34 cellular contexts compared by ENCODE assay signal in the genomic region with DNA sequence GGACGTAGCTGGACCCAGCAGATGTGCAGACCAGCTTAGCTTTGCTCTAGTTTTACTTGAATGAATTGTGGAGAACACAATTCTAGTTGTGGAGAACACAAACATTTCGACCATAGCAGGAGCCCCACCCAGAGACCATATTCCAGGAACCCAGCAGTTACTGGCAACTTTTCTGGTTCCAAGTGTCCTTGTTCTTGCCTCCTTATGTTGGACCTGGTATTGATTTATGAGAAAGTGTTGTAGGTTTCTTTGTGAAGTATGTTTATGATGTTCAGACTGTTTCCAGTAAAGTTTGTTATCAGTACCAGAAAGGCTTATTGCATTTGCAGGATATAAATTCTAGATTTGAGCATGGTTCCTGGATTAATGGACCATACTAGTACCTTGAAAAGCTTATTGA.
"Had no signal": no experiment of that assay in that cellular context is flagged by ENCODE, and none has a peak within 500 bp of the region (broad histone marks: within the 10 kb centered on the region; RNA-seq: fewer than 3 reads in every experiment).

No MANE protein-coding gene starts in this region.

- H3K4me3 Mint-ChIP-seq: activated B cell treated with CpG ODN at 0.5 μM for 24 hours; activated CD8-positive, alpha-beta T cell treated with anti-CD3 and anti-CD28 coated beads for 36 hours; activated naive CD8-positive, alpha-beta T cell; activated T-cell treated with anti-CD3 and anti-CD28 coated beads, Interleukin-2, amount 50 U/mL, for 4 hours; activated T-helper 17 cell treated with anti-CD3 and anti-CD28 coated beads, Interleukin-2, amount 50 U/mL, for 72 hours; central memory CD8-positive, alpha-beta T cell; dendritic cell treated with granulocyte-macrophage colony-stimulating factor and Interleukin-4, amounts not matched to agents 40 ng/mL and 50 ng/mL, for 4 days; endodermal cell; T-helper 17 cell; T-helper 2 cell treated with Interferon-gamma antibody and Interleukin-4, amounts not matched to agents 5 μg/mL and 100 μg/mL, for 36 hours had no signal

- DNase-seq: activated B cell treated with CpG ODN at 0.5 μM for 24 hours; activated CD4-positive, alpha-beta T cell treated with anti-CD3 and anti-CD28 coated beads for 48 hours; activated CD4-positive, alpha-beta T cell treated with anti-CD3 and anti-CD28 coated beads, Interleukin-2, amount 50 U/mL, for 1 hour; activated CD4-positive, alpha-beta T cell treated with anti-CD3 and anti-CD28 coated beads, Interleukin-2, amount 50 U/mL, for 48 hours; activated CD8-positive, alpha-beta memory T cell treated with anti-CD3 and anti-CD28 coated beads for 24 hours; activated CD8-positive, alpha-beta T cell treated with anti-CD3 and anti-CD28 coated beads for 36 hours; activated effector memory CD4-positive, alpha-beta T cell treated with Interleukin-2 at 50 U/mL for 16 hours; activated gamma-delta T cell treated with Interleukin-2 at 50 U/mL for 16 hours; activated naive CD4-positive, alpha-beta T cell treated with anti-CD3 and anti-CD28 coated beads, Interleukin-2, amount 50 U/mL, for 16 hours; activated naive CD4-positive, alpha-beta T cell treated with Interleukin-2 at 50 U/mL for 16 hours; activated T-cell treated with anti-CD3 and anti-CD28 coated beads, Interleukin-2, amount 50 U/mL, for 4 hours; amniotic stem cell; anterior cingulate cortex; brain microvascular endothelial cell; dorsolateral prefrontal cortex; effector memory CD4-positive, alpha-beta T cell; endodermal cell; foreskin keratinocyte; gastrocnemius medialis; glutamatergic neuron; T-helper 1 cell; T-helper 17 cell; T1000; WERI-Rb-1 had no signal

- H3K27me3 Mint-ChIP-seq: activated B cell treated with CpG ODN at 0.5 μM for 24 hours; activated CD8-positive, alpha-beta T cell treated with anti-CD3 and anti-CD28 coated beads for 36 hours; activated naive CD8-positive, alpha-beta T cell had no signal

- H3K4me3 ChIP-seq: coronary artery, dorsolateral prefrontal cortex, gastrocnemius medialis had no signal

- H3K27me3 ChIP-seq: brain microvascular endothelial cell, dorsolateral prefrontal cortex, foreskin keratinocyte, gastrocnemius medialis had no signal

- H3K4me1 Mint-ChIP-seq: activated B cell treated with CpG ODN at 0.5 μM for 24 hours; activated T-helper 17 cell treated with anti-CD3 and anti-CD28 coated beads, Interleukin-2, amount 50 U/mL, for 72 hours; central memory CD8-positive, alpha-beta T cell; T-helper 17 cell had no signal

- H3K9me3 ChIP-seq: gastrocnemius medialis had no signal

- H3K9me3 Mint-ChIP-seq: activated CD8-positive, alpha-beta T cell treated with anti-CD3 and anti-CD28 coated beads for 36 hours; activated T-cell treated with anti-CD3 and anti-CD28 coated beads, Interleukin-2, amount 50 U/mL, for 4 hours; activated T-helper 17 cell treated with anti-CD3 and anti-CD28 coated beads, Interleukin-2, amount 50 U/mL, for 72 hours; central memory CD8-positive, alpha-beta T cell; dendritic cell treated with granulocyte-macrophage colony-stimulating factor and Interleukin-4, amounts not matched to agents 40 ng/mL and 50 ng/mL, for 4 days; T-helper 2 cell treated with Interferon-gamma antibody and Interleukin-4, amounts not matched to agents 5 μg/mL and 100 μg/mL, for 36 hours had no signal

- H3K4me1 ChIP-seq: foreskin keratinocyte, gastrocnemius medialis had no signal

- H3K36me3 Mint-ChIP-seq: activated naive CD8-positive, alpha-beta T cell had no signal

- ATAC-seq: activated CD4-positive, CD25-positive, alpha-beta regulatory T cell treated with anti-CD3 and anti-CD28 coated beads, Interleukin-2, amount 50 U/mL, for 24 hours; activated CD8-positive, alpha-beta T cell treated with anti-CD3 and anti-CD28 coated beads for 36 hours; activated T-cell treated with anti-CD3 and anti-CD28 coated beads, Interleukin-2, amount 50 U/mL, for 4 hours; activated T-helper 17 cell treated with anti-CD3 and anti-CD28 coated beads, Interleukin-2, amount 50 U/mL, for 72 hours; esophagus mucosa; foreskin keratinocyte; gastrocnemius medialis; T-helper 17 cell had no signal

- FAIRE-seq: astrocyte, bronchial epithelial cell had no signal

- H3K27ac Mint-ChIP-seq: activated B cell treated with CpG ODN at 0.5 μM for 24 hours; activated CD8-positive, alpha-beta T cell treated with anti-CD3 and anti-CD28 coated beads for 36 hours; activated naive CD8-positive, alpha-beta T cell; activated T-helper 17 cell treated with anti-CD3 and anti-CD28 coated beads, Interleukin-2, amount 50 U/mL, for 72 hours; dendritic cell treated with granulocyte-macrophage colony-stimulating factor and Interleukin-4, amounts not matched to agents 40 ng/mL and 50 ng/mL, for 4 days; endodermal cell; T-helper 17 cell; T-helper 2 cell treated with Interferon-gamma antibody and Interleukin-4, amounts not matched to agents 5 μg/mL and 100 μg/mL, for 36 hours had no signal

- H3K36me3 ChIP-seq: brain microvascular endothelial cell, gastrocnemius medialis, WERI-Rb-1 had no signal

- H3K27ac ChIP-seq: brain microvascular endothelial cell, coronary artery, dorsolateral prefrontal cortex, foreskin keratinocyte, gastrocnemius medialis, WERI-Rb-1 had no signal
